Comparison of ENCODE assay signal across 31 cellular contexts in the genomic region with DNA sequence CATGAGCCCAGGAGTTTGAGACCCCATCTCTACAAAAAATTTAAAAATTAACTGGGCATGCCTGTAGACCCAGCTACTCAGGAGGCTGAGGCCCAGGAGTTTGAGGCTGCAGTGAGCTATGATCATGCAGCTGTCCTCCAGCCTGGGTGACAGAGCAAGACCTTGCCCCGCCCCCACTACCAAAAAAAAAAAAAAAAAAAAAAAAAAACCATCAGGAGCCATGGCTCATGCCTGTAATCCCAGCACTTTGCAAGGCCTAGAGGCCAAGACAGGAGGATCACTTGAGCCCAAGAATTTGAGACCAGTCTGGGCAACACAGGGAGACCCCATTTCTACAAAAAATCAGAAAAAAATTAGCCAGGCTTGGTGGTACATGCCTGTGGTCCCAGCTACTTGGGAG.
"Had no signal": no experiment of that assay in that cellular context is flagged by ENCODE, and none has a peak within 500 bp of the region (broad histone marks: within the 10 kb centered on the region; RNA-seq: fewer than 3 reads in every experiment).

No MANE protein-coding gene starts in this region.

- H3K9me3 ChIP-seq: adrenal gland, body of pancreas, esophagus muscularis mucosa, gastroesophageal sphincter had no signal

- H3K27ac ChIP-seq: adrenal gland, body of pancreas, esophagus muscularis mucosa, foreskin keratinocyte, gastroesophageal sphincter, heart right ventricle, WERI-Rb-1 had no signal

- FAIRE-seq: colon had no signal

- ATAC-seq: activated CD4-positive, CD25-positive, alpha-beta regulatory T cell treated with anti-CD3 and anti-CD28 coated beads, Interleukin-2, amount 50 U/mL, for 24 hours; activated CD8-positive, alpha-beta T cell treated with anti-CD3 and anti-CD28 coated beads for 36 hours; activated naive CD8-positive, alpha-beta T cell treated with anti-CD3 and anti-CD28 coated beads, Interleukin-2, amount 50 U/mL, for 24 hours; body of pancreas; effector memory CD8-positive, alpha-beta T cell; foreskin keratinocyte; gastroesophageal sphincter; heart right ventricle; T-helper 17 cell had no signal

- DNase-seq: activated B cell treated with CpG ODN at 0.5 μM for 24 hours; activated CD4-positive, alpha-beta T cell treated with anti-CD3 and anti-CD28 coated beads for 48 hours; activated CD4-positive, alpha-beta T cell treated with anti-CD3 and anti-CD28 coated beads, Interleukin-2, amount 50 U/mL, for 1 hour; activated CD4-positive, alpha-beta T cell treated with anti-CD3 and anti-CD28 coated beads, Interleukin-2, amount 50 U/mL, for 48 hours; activated CD8-positive, alpha-beta memory T cell treated with anti-CD3 and anti-CD28 coated beads for 24 hours; activated CD8-positive, alpha-beta T cell treated with anti-CD3 and anti-CD28 coated beads for 36 hours; activated effector memory CD4-positive, alpha-beta T cell treated with anti-CD3 and anti-CD28 coated beads, Interleukin-2, amount 50 U/mL, for 16 hours; activated naive CD4-positive, alpha-beta T cell treated with anti-CD3 and anti-CD28 coated beads for 36 hours; activated naive CD8-positive, alpha-beta T cell treated with anti-CD3 and anti-CD28 coated beads for 36 hours; activated naive CD8-positive, alpha-beta T cell treated with anti-CD3 and anti-CD28 coated beads, Interleukin-2, amount 50 U/mL, for 24 hours; activated T-cell treated with anti-CD3 and anti-CD28 coated beads, Interleukin-2, amount 50 U/mL, for 1 hour; activated T-cell treated with anti-CD3 and anti-CD28 coated beads, Interleukin-2, amount 50 U/mL, for 48 hours; adrenal gland; amygdala; aorta; body of pancreas; caudate nucleus; cortex of kidney; dermis blood vessel endothelial cell; effector CD4-positive, alpha-beta T cell; effector memory CD8-positive, alpha-beta T cell; erythroblast; foreskin keratinocyte; heart right ventricle; T-helper 17 cell; T1000; WERI-Rb-1 had no signal

- H3K36me3 ChIP-seq: adrenal gland, esophagus muscularis mucosa, gastroesophageal sphincter, heart right ventricle, WERI-Rb-1 had no signal

- H3K4me3 ChIP-seq: adrenal gland, body of pancreas, esophagus muscularis mucosa, gastroesophageal sphincter, heart right ventricle had no signal

- H3K4me1 ChIP-seq: body of pancreas, foreskin keratinocyte had no signal

- H3K27me3 ChIP-seq: adrenal gland, body of pancreas, esophagus muscularis mucosa, gastroesophageal sphincter, heart right ventricle had no signal
